ENCODE assay signal across 9 cellular contexts in the genomic region with DNA sequence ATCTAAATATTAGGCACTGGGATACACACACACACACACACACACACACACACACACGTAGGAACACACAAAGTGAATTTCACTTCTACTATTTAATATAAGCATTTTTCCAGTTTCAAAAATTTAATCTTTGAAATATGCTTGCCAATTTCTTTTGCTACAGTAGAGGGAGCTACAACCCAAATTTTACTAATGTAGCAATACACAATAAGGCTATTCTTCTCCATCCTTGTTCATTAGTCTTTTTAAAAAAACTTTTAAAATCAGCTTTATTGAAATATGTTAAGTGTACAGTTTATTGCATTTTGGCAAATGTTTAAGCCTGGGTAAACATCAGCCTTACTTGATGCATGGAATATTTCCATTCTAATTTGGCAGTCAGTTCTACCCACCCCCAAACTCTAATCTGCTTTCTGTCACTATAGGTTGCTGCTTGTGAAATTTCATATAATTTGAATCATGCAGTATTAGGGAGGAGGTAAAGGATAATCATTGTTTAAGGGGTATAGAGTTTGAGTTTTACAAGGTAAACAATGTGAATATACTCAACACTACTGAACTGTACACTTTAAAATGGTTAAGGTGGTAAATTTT.
DNase-seq lines count a peak whose midpoint lies in the region; ATAC-seq, FAIRE-seq and TF ChIP-seq lines count a peak whose summit lies in the region.
"Had no signal": no experiment of that assay in that cellular context is flagged by ENCODE, and none has a peak within 500 bp of the region (broad histone marks: within the 10 kb centered on the region; RNA-seq: fewer than 3 reads in every experiment).

No MANE protein-coding gene starts in this region.

- peak; percentile 27 for ATAC-seq in activated CD8-positive, alpha-beta T cell treated with anti-CD3 and anti-CD28 coated beads, Interleukin-2, amount 10 ng/mL, durations not matched to agents 7 days and 5 days
- ATAC-seq in T-cell (replicated peaks in 1 of 4), result no peak
- ATAC-seq in stimulated activated naive CD8-positive, alpha-beta T cell treated with anti-CD3 and anti-CD28 coated beads, Interleukin-15, Interleukin-2, amounts not matched to agents 100 U/mL and 50 U/mL, for 24 hours, result no peak

- no peaks in the 10 kb centered on the region for H3K4me1 ChIP-seq in effector memory CD4-positive, alpha-beta T cell (ENCODE audit: control insufficient read depth, insufficient read depth, low read length, poor library complexity, severe bottlenecking)

- DNase-seq in CD14-positive monocyte (ENCODE audit: low spot score) (no peak), HT-29 (ENCODE audit: low spot score) (peak; percentile 49), T-cell (no peak), occipital lobe (lab: John Stamatoyannopoulos, UW) (no peak)
- DNase-seq in activated CD8-positive, alpha-beta T cell treated with anti-CD3 and anti-CD28 coated beads, Interleukin-2, amount 10 ng/mL, durations not matched to agents 7 days and 5 days, result no peak
- DNase-seq in stimulated activated naive CD8-positive, alpha-beta T cell treated with anti-CD3 and anti-CD28 coated beads, Interleukin-15, Interleukin-2, amounts not matched to agents 100 U/mL and 50 U/mL, for 24 hours, result no peak
- DNase-seq in effector memory CD4-positive, alpha-beta T cell, result no peak

- H3K27ac ChIP-seq in effector memory CD4-positive, alpha-beta T cell (ENCODE audit: insufficient read depth, low read length, poor library complexity, severe bottlenecking), result no peak overlapping the region
- H3K27ac ChIP-seq: epithelial cell of prostate had no signal

- intact Hi-C loops in CD14-positive monocyte (cut with micrococcal nuclease), result loop anchor here in 1 of 2 donors (5.0 kb wide), 1 partner anchor 244 kb away; no protein-coding TSS in a partner anchor

- H3K36me3 ChIP-seq in effector memory CD4-positive, alpha-beta T cell (ENCODE audit: control insufficient read depth, insufficient read depth, low read length), result peaks cover 8% of the 10 kb centered on the region

- H3K4me3 ChIP-seq in effector memory CD4-positive, alpha-beta T cell (ENCODE audit: insufficient read depth, low read depth, low read length, poor library complexity, severe bottlenecking), result no peak overlapping the region

- CTCF ChIA-PET in activated CD8-positive, alpha-beta T cell treated with anti-CD3 and anti-CD28 coated beads, Interleukin-2, amount 10 ng/mL, durations not matched to agents 7 days and 5 days (lab: Charles Lee), result interaction anchor here (0.6 to 10.5 kb wide), 19 partner anchors 9 to 700 kb away, joined by 3 to 139 read pairs (median 3); no protein-coding TSS in a partner anchor
- CTCF ChIA-PET in T-cell (lab: Charles Lee), result interaction anchor here (0.6 to 4.1 kb wide), 24 partner anchors 9 to 1092 kb away, joined by 3 to 39 read pairs (median 5); no protein-coding TSS in a partner anchor

- no peak overlapping the region for H3K4me3 Mint-ChIP-seq in CD14-positive monocyte
- H3K4me3 Mint-ChIP-seq in activated CD8-positive, alpha-beta T cell treated with anti-CD3 and anti-CD28 coated beads, Interleukin-2, amount 10 ng/mL, durations not matched to agents 7 days and 5 days, result no peak overlapping the region
- no peak overlapping the region for H3K4me3 Mint-ChIP-seq in T-cell

- H3K4me1 Mint-ChIP-seq in CD14-positive monocyte (peaks cover 1% of the 10 kb centered on the region), T-cell (no peaks in the 10 kb centered on the region)
- H3K4me1 Mint-ChIP-seq in activated CD8-positive, alpha-beta T cell treated with anti-CD3 and anti-CD28 coated beads, Interleukin-2, amount 10 ng/mL, durations not matched to agents 7 days and 5 days (ENCODE audit: low read depth), result no peaks in the 10 kb centered on the region

- peak; percentile 99 for FAIRE-seq in islet of Langerhans (lab: Jason Lieb, UNC)

- H3K9me3 Mint-ChIP-seq in CD14-positive monocyte, result no peaks in the 10 kb centered on the region
- H3K9me3 Mint-ChIP-seq in activated CD8-positive, alpha-beta T cell treated with anti-CD3 and anti-CD28 coated beads, Interleukin-2, amount 10 ng/mL, durations not matched to agents 7 days and 5 days (ENCODE audit: insufficient read depth), result no peaks in the 10 kb centered on the region
- no peaks in the 10 kb centered on the region for H3K9me3 Mint-ChIP-seq in T-cell

- POLR2A ChIA-PET in activated CD8-positive, alpha-beta T cell treated with anti-CD3 and anti-CD28 coated beads, Interleukin-2, amount 10 ng/mL, durations not matched to agents 7 days and 5 days (lab: Charles Lee), result interaction anchor here (0.7 kb wide), 1 partner anchor 94 kb away, joined by 3 read pairs; no protein-coding TSS in a partner anchor
- POLR2A ChIA-PET in T-cell (lab: Charles Lee), result interaction anchor here in 1 of 2 donors (0.6 kb wide), 1 partner anchor 382 kb away, joined by 3 read pairs; no protein-coding TSS in a partner anchor

- H3K27me3 Mint-ChIP-seq in CD14-positive monocyte (ENCODE audit: low read depth in 3 of 3) (no peaks in the 10 kb centered on the region), T-cell (no peaks in the 10 kb centered on the region)
- no peaks in the 10 kb centered on the region for H3K27me3 Mint-ChIP-seq in activated CD8-positive, alpha-beta T cell treated with anti-CD3 and anti-CD28 coated beads, Interleukin-2, amount 10 ng/mL, durations not matched to agents 7 days and 5 days (ENCODE audit: low read depth)

- no peaks in the 10 kb centered on the region for H3K9me3 ChIP-seq in effector memory CD4-positive, alpha-beta T cell (ENCODE audit: control insufficient read depth, low read length)

- H3K27ac Mint-ChIP-seq in CD14-positive monocyte (no peak overlapping the region), T-cell (no peak overlapping the region)
- H3K27ac Mint-ChIP-seq in activated CD8-positive, alpha-beta T cell treated with anti-CD3 and anti-CD28 coated beads, Interleukin-2, amount 10 ng/mL, durations not matched to agents 7 days and 5 days, result no peak overlapping the region

- H3K27me3 ChIP-seq in effector memory CD4-positive, alpha-beta T cell (replicated peaks; ENCODE audit: control insufficient read depth, insufficient read depth, low read length, poor library complexity, severe bottlenecking), result no peaks in the 10 kb centered on the region

- H3K36me3 Mint-ChIP-seq in CD14-positive monocyte, result peaks cover 22% of the 10 kb centered on the region in 2 donors
- peaks cover 8% of the 10 kb centered on the region for H3K36me3 Mint-ChIP-seq in activated CD8-positive, alpha-beta T cell treated with anti-CD3 and anti-CD28 coated beads, Interleukin-2, amount 10 ng/mL, durations not matched to agents 7 days and 5 days (ENCODE audit: low read depth)
- peaks cover 23% of the 10 kb centered on the region for H3K36me3 Mint-ChIP-seq in T-cell

- TF ChIP-seq CTCF in CD14-positive monocyte (IDR thresholded peaks at IDR 0.05), result peak; percentile 61
